ENCODE assay signal across 20 cellular contexts in genomic region chr5:79893485-79893884, GRCh38.
DNase-seq lines count a peak whose midpoint lies in the region; ATAC-seq, FAIRE-seq and TF ChIP-seq lines count a peak whose summit lies in the region.
"Had no signal": no experiment of that assay in that cellular context is flagged by ENCODE, and none has a peak within 500 bp of the region (broad histone marks: within the 10 kb centered on the region; RNA-seq: fewer than 3 reads in every experiment).

No MANE protein-coding gene starts in this region.

- no peak overlapping the region for H3K9ac ChIP-seq in IMR-90 (ENCODE audit: low read depth, low read length)
- H3K9ac ChIP-seq: BLaER1 treated with 17β-estradiol and CSF1 and Interleukin-3, amounts not matched to agents 10 nM and 100 nM had no signal

- dilution Hi-C loops in IMR-90 (cut with HindIII; ENCODE audit: low sequenced_read_pairs, unreplicated experiment): no loop called here

- TF ChIP-seq RAD21 in A549 (conservative IDR thresholded peaks at IDR 0.05 in 1 of 2, IDR thresholded peaks at IDR 0.05 in 1 of 2) (no peak), IMR-90 (IDR thresholded peaks at IDR 0.05; ENCODE audit: low read length) (no peak)

- no peak overlapping the region for H4K8ac ChIP-seq in IMR-90 (ENCODE audit: low read depth in 2 of 2, low read length in 2 of 2)

- H2BK5ac ChIP-seq in IMR-90 (ENCODE audit: low read depth, low read length, poor library complexity, severe bottlenecking): no peak overlapping the region

- H3K4me2 ChIP-seq in A549: no peak overlapping the region
- H3K4me2 ChIP-seq in IMR-90 (ENCODE audit: low read depth, low read length): no peak overlapping the region
- peak overlapping the region; percentile 50 for H3K4me2 ChIP-seq in hepatocyte
- H3K4me2 ChIP-seq: BLaER1 treated with 17β-estradiol and CSF1 and Interleukin-3, amounts not matched to agents 10 nM and 100 nM had no signal

- H3K56ac ChIP-seq in IMR-90 (ENCODE audit: extremely low read depth, insufficient read depth, low read length): no peak overlapping the region

- H2BK15ac ChIP-seq in IMR-90 (ENCODE audit: low read depth, low read length): no peak overlapping the region

- DNase-seq in A549 (ENCODE audit: low read depth in 1 of 2, low spot score in 1 of 2): no peak
- DNase-seq in IMR-90: no peak
- DNase-seq in hepatocyte (ENCODE audit: low spot score): no peak
- DNase-seq in NCI-H1048 (lab: John Stamatoyannopoulos, UW): no peak
- DNase-seq: 8988T; AML-193; Caco-2; Calu3; CD4-positive, alpha-beta T cell; CD8-positive, alpha-beta T cell; DMS79 treated with DMSO at 0.1 percent for 48 hours; GF-D8 had no signal

- H3K18ac ChIP-seq in IMR-90 (ENCODE audit: low read depth, low read length): no peak overlapping the region

- H3K14ac ChIP-seq in IMR-90 (replicated peaks; ENCODE audit: low read depth, low read length): no peak overlapping the region

- FAIRE-seq in A549 (lab: Jason Lieb, UNC): no peak
- FAIRE-seq: A204.1, D721Med, G401.6, GM12891, GM18507 had no signal

- no peak overlapping the region for H4K5ac ChIP-seq in IMR-90 (ENCODE audit: low read depth, low read length)

- TF ChIP-seq CTCF in A549 (IDR thresholded peaks at IDR 0.05) (no peak), IMR-90 (conservative IDR thresholded peaks at IDR 0.05; ENCODE audit: low read depth, low read length) (no peak), hepatocyte (IDR thresholded peaks at IDR 0.05; ENCODE audit: poor library complexity) (no peak)

- no peak for TF ChIP-seq POLR2A in A549 (IDR thresholded peaks at IDR 0.05; ENCODE audit: low read length)
- TF ChIP-seq POLR2A in IMR-90 (IDR thresholded peaks at IDR 0.05; ENCODE audit: low read depth, low read length): no peak

- H3K36me3 ChIP-seq in IMR-90 (ENCODE audit: control insufficient read depth, insufficient read depth, low read length) (no peaks in the 10 kb centered on the region), hepatocyte (replicated peaks; ENCODE audit: insufficient read depth, low read depth) (no peaks in the 10 kb centered on the region)

- H3K79me1 ChIP-seq in IMR-90 (ENCODE audit: low read depth in 1 of 2, low read length in 2 of 2): no peaks in the 10 kb centered on the region

- H2BK20ac ChIP-seq in IMR-90 (ENCODE audit: low read depth, low read length): no peak overlapping the region

- CTCF ChIA-PET in A549 (lab: Yijun Ruan, JAX) (no interaction called here), IMR-90 (lab: Yijun Ruan, JAX) (no interaction called here)

- no TSS peak for BruUV-seq in IMR-90 (replicated peaks; lab: Mats Ljungman, UMichigan)

- POLR2A ChIA-PET in A549 (lab: Yijun Ruan, JAX) (no interaction called here), IMR-90 (lab: Charles Lee; ENCODE audit: unreplicated experiment) (interaction anchor here (0.5 kb wide), 1 partner anchor 46 kb away, joined by 3 read pairs; no protein-coding TSS in a partner anchor)

- H2AK9ac ChIP-seq in IMR-90 (replicated peaks; ENCODE audit: low read depth, low read length, poor library complexity): no peak overlapping the region

- no peak overlapping the region for H3K4ac ChIP-seq in IMR-90 (ENCODE audit: low read depth, low read length)

- peaks cover 9% of the 10 kb centered on the region for H3K27me3 ChIP-seq in IMR-90 (ENCODE audit: control insufficient read depth, insufficient read depth, low read length)
- H3K27me3 ChIP-seq in hepatocyte: peaks cover 5% of the 10 kb centered on the region
- H3K27me3 ChIP-seq: BLaER1 treated with 17β-estradiol and CSF1 and Interleukin-3, amounts not matched to agents 10 nM and 100 nM had no signal

- no peak overlapping the region for H3K23ac ChIP-seq in IMR-90 (ENCODE audit: low read depth, low read length)

- no peaks in the 10 kb centered on the region for H3K4me1 ChIP-seq in A549
- no peaks in the 10 kb centered on the region for H3K4me1 ChIP-seq in IMR-90 (ENCODE audit: control insufficient read depth, insufficient read depth, low read length)
- no peaks in the 10 kb centered on the region for H3K4me1 ChIP-seq in hepatocyte (ENCODE audit: insufficient read depth)

- no peak overlapping the region for H2BK120ac ChIP-seq in IMR-90 (ENCODE audit: low read depth, low read length)

- in situ Hi-C loops in IMR-90 (cut with MboI; ENCODE audit: low sequenced_read_pairs): no loop called here

- ATAC-seq in A549 (no peak), IMR-90 (ENCODE audit: low read depth) (no peak), GM18502 (IDR thresholded peaks at IDR 0.05; ENCODE audit: poor library complexity, unreplicated experiment) (no peak)
- ATAC-seq: CD8-positive, alpha-beta T cell had no signal

- H3K9me3 ChIP-seq in A549 (peaks cover 4% of the 10 kb centered on the region; the same call in 1 of the 3 replicates), IMR-90 (ENCODE audit: control insufficient read depth, insufficient read depth, low read length) (no peaks in the 10 kb centered on the region), hepatocyte (ENCODE audit: low read depth) (no peaks in the 10 kb centered on the region)

- no peak for TF ChIP-seq EP300 in A549 (IDR thresholded peaks at IDR 0.05)

- H3K4me3 ChIP-seq in A549: no peak overlapping the region
- H3K4me3 ChIP-seq in IMR-90 (ENCODE audit: insufficient read depth, low read depth, low read length): no peak overlapping the region
- no peak overlapping the region for H3K4me3 ChIP-seq in hepatocyte
- H3K4me3 ChIP-seq: BLaER1 treated with 17β-estradiol and CSF1 and Interleukin-3, amounts not matched to agents 10 nM and 100 nM had no signal

- H3K79me2 ChIP-seq in hepatocyte: no peaks in the 10 kb centered on the region

- H3K9me2 ChIP-seq in hepatocyte (replicated peaks; ENCODE audit: insufficient read depth): no peaks in the 10 kb centered on the region

- H3K27ac ChIP-seq in A549 (no peak overlapping the region), IMR-90 (ENCODE audit: insufficient read depth, low read length) (no peak overlapping the region), hepatocyte (no peak overlapping the region)
- H3K27ac ChIP-seq: BLaER1 treated with 17β-estradiol and CSF1 and Interleukin-3, amounts not matched to agents 10 nM and 100 nM; C4-2B had no signal

- intact Hi-C loops in IMR-90 (cut with micrococcal nuclease): no loop called here

- no peak overlapping the region for H4K91ac ChIP-seq in IMR-90 (ENCODE audit: insufficient read depth, low read depth, low read length)

- H2AFZ ChIP-seq in IMR-90 (replicated peaks; ENCODE audit: low read length, poor library complexity) (peak overlapping the region; percentile 14), hepatocyte (no peak overlapping the region)

- H3K9me1 ChIP-seq in IMR-90 (ENCODE audit: insufficient read depth, low read length): no peaks in the 10 kb centered on the region

- no peak overlapping the region for H2AK5ac ChIP-seq in IMR-90 (ENCODE audit: low read depth, low read length)

- WGBS in A549 (ENCODE audit: missing lambda C conversion rate): 0% methylated on average over 1 of the region's 1 CpG
- no CpG with 5 or more reads among the region's 1 CpG for WGBS in IMR-90 (ENCODE audit: extremely low coverage in 2 of 2, insufficient read length in 1 of 2), 2 experiments
- 77% methylated on average over 1 of the region's 1 CpG for WGBS in hepatocyte (ENCODE audit: low lambda C conversion rate, missing lambda C conversion rate)

- H4K20me1 ChIP-seq in IMR-90 (ENCODE audit: insufficient read depth, low read length) (no peaks in the 10 kb centered on the region), hepatocyte (ENCODE audit: insufficient read depth, poor library complexity, severe bottlenecking) (no peaks in the 10 kb centered on the region)
- H4K20me1 ChIP-seq: BLaER1 treated with 17β-estradiol and CSF1 and Interleukin-3, amounts not matched to agents 10 nM and 100 nM had no signal

TF ChIP-seq in A549, 52 proteins besides CTCF, POLR2A, EP300 and RAD21:
- TF ChIP-seq CHD4 (IDR thresholded peaks at IDR 0.05; ENCODE audit: borderline replicate concordance): no peak
- peak; percentile 65 for TF ChIP-seq MAFK (IDR thresholded peaks at IDR 0.05; ENCODE audit: partially characterized antibody)
TF ChIP-seq in A549: peak in this region for 1.

TF ChIP-seq in IMR-90, 13 proteins besides CTCF, POLR2A, EP300 and RAD21:
- no peak for TF ChIP-seq RCOR1 (IDR thresholded peaks at IDR 0.05; ENCODE audit: insufficient replicate concordance, low read length)
- TF ChIP-seq CEBPB (IDR thresholded peaks at IDR 0.05; ENCODE audit: low read depth, low read length): no peak
- peak; percentile 69 for TF ChIP-seq MAFK (IDR thresholded peaks at IDR 0.05; ENCODE audit: low read depth, low read length)
- TF ChIP-seq ELK1 (IDR thresholded peaks at IDR 0.05; ENCODE audit: borderline replicate concordance, low read depth, low read length): no peak
- no peak for TF ChIP-seq USF2 (IDR thresholded peaks at IDR 0.05; ENCODE audit: low read depth, low read length)
- TF ChIP-seq CHD1 (IDR thresholded peaks at IDR 0.05; ENCODE audit: low read depth, low read length): no peak
